In the genomic region with DNA sequence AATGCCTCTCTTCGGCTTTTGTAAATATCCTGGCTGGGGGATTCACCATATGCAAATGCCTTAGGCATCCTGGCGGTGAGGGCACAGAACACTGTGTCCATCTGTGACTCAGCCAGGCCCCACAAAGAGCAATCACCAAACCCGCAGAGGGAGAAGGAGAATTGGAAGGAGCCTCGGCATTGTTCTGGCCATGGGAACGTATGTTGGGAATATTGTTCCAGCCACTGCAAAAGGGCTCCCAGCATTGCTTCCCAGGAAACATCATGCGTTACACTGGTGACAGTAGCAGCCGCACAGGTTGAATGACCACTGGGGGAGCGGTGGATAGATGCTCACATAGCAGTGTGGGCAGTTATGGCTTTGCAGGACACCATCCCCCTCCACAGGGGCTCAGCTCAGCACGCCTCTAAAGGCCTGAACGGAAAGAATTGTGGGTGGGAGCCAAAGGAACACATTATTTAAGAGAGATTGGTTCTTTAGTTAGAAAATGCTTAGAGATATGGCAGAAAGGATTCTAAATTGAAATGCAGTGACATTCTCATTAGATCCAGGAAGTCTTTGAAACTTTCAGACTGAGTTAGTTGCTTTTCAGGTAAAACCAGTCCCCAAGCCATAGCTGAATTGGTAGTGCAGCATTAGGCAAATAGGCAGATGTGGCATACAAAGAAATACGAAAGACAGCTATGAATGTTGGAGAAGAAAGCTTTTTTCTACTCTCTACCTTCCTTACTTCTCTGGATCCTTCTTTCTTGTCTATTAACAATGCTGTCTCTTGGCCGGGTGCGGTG, we compare ENCODE assay signal across 20 cellular contexts.
DNase-seq lines count a peak whose midpoint lies in the region; ATAC-seq, FAIRE-seq and TF ChIP-seq lines count a peak whose summit lies in the region.
"Had no signal": no experiment of that assay in that cellular context is flagged by ENCODE, and none has a peak within 500 bp of the region (broad histone marks: within the 10 kb centered on the region; RNA-seq: fewer than 3 reads in every experiment).

No MANE protein-coding gene starts in this region.

- peaks cover 2% of the 10 kb centered on the region for H3K27me3 Mint-ChIP-seq in GM23338 (ENCODE audit: insufficient read depth, low read depth, poor library complexity)
- H3K27me3 Mint-ChIP-seq in astrocyte (ENCODE audit: low read depth, unreplicated experiment) = no peaks in the 10 kb centered on the region

- no peaks in the 10 kb centered on the region for H3K36me3 Mint-ChIP-seq in GM23338 (ENCODE audit: low read depth)
- H3K36me3 Mint-ChIP-seq in astrocyte (ENCODE audit: low read depth, unreplicated experiment) = no peaks in the 10 kb centered on the region

- H3K27ac ChIP-seq in GM23338 (ENCODE audit: low read depth) (no peak overlapping the region), astrocyte (ENCODE audit: low read depth, low read length) (no peak overlapping the region), esophagus squamous epithelium (peak overlapping the region; percentile 47 to 71 (median 52)), prostate gland (peak overlapping the region in 1 of 2 donors; percentile 33)

- H3K27ac Mint-ChIP-seq in GM23338 (no peak overlapping the region), astrocyte (ENCODE audit: unreplicated experiment) (no peak overlapping the region)

- H3K4me3 Mint-ChIP-seq in GM23338 (no peak overlapping the region), astrocyte (ENCODE audit: unreplicated experiment) (no peak overlapping the region)

- H3K36me3 ChIP-seq in GM23338 (ENCODE audit: insufficient read depth) = no peaks in the 10 kb centered on the region
- H3K36me3 ChIP-seq in astrocyte (ENCODE audit: insufficient read depth, low read length) = no peaks in the 10 kb centered on the region
- no peaks in the 10 kb centered on the region for H3K36me3 ChIP-seq in esophagus squamous epithelium
- H3K36me3 ChIP-seq in prostate gland = no peaks in the 10 kb centered on the region

- H2AFZ ChIP-seq in GM23338 (peak overlapping the region; percentile 83), astrocyte (ENCODE audit: low read depth, low read length) (no peak overlapping the region)

- H3K79me2 ChIP-seq in GM23338 (replicated peaks; ENCODE audit: insufficient read depth) = no peaks in the 10 kb centered on the region
- no peaks in the 10 kb centered on the region for H3K79me2 ChIP-seq in astrocyte (ENCODE audit: insufficient read depth, low read length)

- DNase-seq in GM23338 (ENCODE audit: low spot score) (peak; percentile 38), astrocyte (ENCODE audit: low read depth) (peak; percentile 68), esophagus squamous epithelium (lab: John Stamatoyannopoulos, UW) (no peak), prostate gland (ENCODE audit: low spot score) (peak; percentile 68), medulla oblongata (ENCODE audit: extremely low spot score) (no peak), NOMO-1 treated with dmso at 0.1 percent for 144 hours (lab: John Stamatoyannopoulos, UW; ENCODE audit: unreplicated experiment) (no peak)
- DNase-seq: activated effector memory CD4-positive, alpha-beta T cell treated with anti-CD3 and anti-CD28 coated beads, Interleukin-2, amount 50 U/mL, for 16 hours; amniotic stem cell; cortex of kidney; DMS 273 treated with DMSO at 0.1 percent for 48 hours; erythroblast; head of caudate nucleus; mucosa of descending colon; NCI-H1092 treated with DMSO at 0.1 percent for 48 hours; NCI-H748 treated with DMSO at 0.1 percent for 48 hours; stimulated activated CD4-positive, alpha-beta T cell treated with anti-CD3 and anti-CD28 coated beads, Interleukin-4, amount 100 ng/mL, for 1 hour; SW 1271 had no signal

- H3K9me3 Mint-ChIP-seq in GM23338 = no peaks in the 10 kb centered on the region
- H3K9me3 Mint-ChIP-seq in astrocyte (ENCODE audit: unreplicated experiment) = peaks cover 2% of the 10 kb centered on the region

- ATAC-seq in GM23338 = peak; percentile 73
- ATAC-seq in GM18907 (IDR thresholded peaks at IDR 0.05; ENCODE audit: unreplicated experiment) = no peak
- no peak for ATAC-seq in GM18517 (IDR thresholded peaks at IDR 0.05; ENCODE audit: unreplicated experiment)
- ATAC-seq: mucosa of descending colon had no signal

- H3K4me1 Mint-ChIP-seq in GM23338 = peaks cover 31% of the 10 kb centered on the region
- peaks cover 17% of the 10 kb centered on the region for H3K4me1 Mint-ChIP-seq in astrocyte (ENCODE audit: low read depth, unreplicated experiment)

- H3K4me2 ChIP-seq in GM23338 = peak overlapping the region; percentile 36; the same call in 1 of the 2 replicates
- H3K4me2 ChIP-seq in astrocyte (ENCODE audit: low read length) = peak overlapping the region; percentile 25

- no peaks in the 10 kb centered on the region for H4K20me1 ChIP-seq in GM23338 (replicated peaks; ENCODE audit: insufficient read depth)
- no peaks in the 10 kb centered on the region for H4K20me1 ChIP-seq in astrocyte (ENCODE audit: insufficient read depth, low read length)

- H3K9me3 ChIP-seq in astrocyte (ENCODE audit: insufficient read depth, low read depth, low read length) (no peaks in the 10 kb centered on the region), esophagus squamous epithelium (no peaks in the 10 kb centered on the region), prostate gland (no peaks in the 10 kb centered on the region)
- H3K9me3 ChIP-seq: mucosa of descending colon had no signal

- 82 to 84% methylated on average over 9 to 13 of the region's 13 CpGs for WGBS in esophagus squamous epithelium, 2 donors
- WGBS in prostate gland = 65% methylated on average over 13 of the region's 13 CpGs

- no peak for FAIRE-seq in astrocyte (lab: Jason Lieb, UNC)
- FAIRE-seq: keratinocyte had no signal

- no peaks in the 10 kb centered on the region for H3F3A ChIP-seq in GM23338 (replicated peaks; ENCODE audit: low read depth)

- H3K9me2 ChIP-seq in GM23338 (ENCODE audit: insufficient read depth) = peaks cover 12% of the 10 kb centered on the region

- TF ChIP-seq POLR2A in esophagus squamous epithelium (IDR thresholded peaks at IDR 0.05) (no peak), prostate gland (IDR thresholded peaks at IDR 0.05) (no peak)

- no peak overlapping the region for H3K4me3 ChIP-seq in GM23338
- H3K4me3 ChIP-seq in astrocyte (ENCODE audit: insufficient read depth, low read depth, low read length) = no peak overlapping the region
- no peak overlapping the region for H3K4me3 ChIP-seq in esophagus squamous epithelium
- H3K4me3 ChIP-seq in prostate gland = no peak overlapping the region
- H3K4me3 ChIP-seq: mucosa of descending colon had no signal

- no peak overlapping the region for H3K9ac ChIP-seq in astrocyte (ENCODE audit: low read length)

- no peaks in the 10 kb centered on the region for H3K27me3 ChIP-seq in GM23338 (ENCODE audit: insufficient read depth)
- no peaks in the 10 kb centered on the region for H3K27me3 ChIP-seq in astrocyte (ENCODE audit: insufficient read depth, low read length)
- H3K27me3 ChIP-seq in esophagus squamous epithelium = no peaks in the 10 kb centered on the region
- H3K27me3 ChIP-seq in prostate gland (replicated peaks; ENCODE audit: insufficient read depth) = no peaks in the 10 kb centered on the region

- no peak for TF ChIP-seq CTCF in GM23338 (conservative IDR thresholded peaks at IDR 0.05; ENCODE audit: low read depth in 2 of 2)
- TF ChIP-seq CTCF in astrocyte (IDR thresholded peaks at IDR 0.05; ENCODE audit: insufficient read depth, low read depth, low read length) = peak; percentile 10
- peak in 1 of 6 experiments; percentile 10 for TF ChIP-seq CTCF in esophagus squamous epithelium (IDR thresholded peaks at IDR 0.05)
- no peak for TF ChIP-seq CTCF in prostate gland (IDR thresholded peaks at IDR 0.05)

- intact Hi-C loops in esophagus squamous epithelium (cut with DNase I) (no loop called here), prostate gland (cut with DNase I) (no loop called here)

- peaks cover 23% of the 10 kb centered on the region for H3K4me1 ChIP-seq in GM23338 (ENCODE audit: insufficient read depth)
- peaks cover 16% of the 10 kb centered on the region for H3K4me1 ChIP-seq in astrocyte (ENCODE audit: insufficient read depth, low read length)
- H3K4me1 ChIP-seq in esophagus squamous epithelium = peaks cover 11 to 70% (median 14%) of the 10 kb centered on the region in 3 donors
- H3K4me1 ChIP-seq in prostate gland (replicated peaks) = peaks cover 3% of the 10 kb centered on the region

TF ChIP-seq in GM23338, 12 proteins besides CTCF, POLR2A, EP300 and RAD21 (continues in another document):
- no peak for TF ChIP-seq EZH2 (IDR thresholded peaks at IDR 0.05; ENCODE audit: low read depth, unreplicated experiment)
- TF ChIP-seq NANOG (IDR thresholded peaks at IDR 0.05; ENCODE audit: borderline replicate concordance) = no peak
- TF ChIP-seq EZH2phosphoT487 (IDR thresholded peaks at IDR 0.05; ENCODE audit: unreplicated experiment) = no peak
- no peak for TF ChIP-seq POLR2AphosphoS5 (IDR thresholded peaks at IDR 0.05; ENCODE audit: low read depth)

Comparison
In these comparisons a context has a peak if more than half of its experiments do, and no peak if none do; other contexts are left out.
1. DNase-seq: peak in GM23338 (single experiment), astrocyte (single experiment) and prostate gland (single experiment); none in esophagus squamous epithelium (single experiment), medulla oblongata (single experiment) and NOMO-1 treated with dmso at 0.1 percent for 144 hours (single experiment).
2. H3K27ac ChIP-seq: peak in esophagus squamous epithelium (4 of 4); none in GM23338 (single experiment) and astrocyte (single experiment).